ENCODE assay signal across 1 cellular context in the genomic region with DNA sequence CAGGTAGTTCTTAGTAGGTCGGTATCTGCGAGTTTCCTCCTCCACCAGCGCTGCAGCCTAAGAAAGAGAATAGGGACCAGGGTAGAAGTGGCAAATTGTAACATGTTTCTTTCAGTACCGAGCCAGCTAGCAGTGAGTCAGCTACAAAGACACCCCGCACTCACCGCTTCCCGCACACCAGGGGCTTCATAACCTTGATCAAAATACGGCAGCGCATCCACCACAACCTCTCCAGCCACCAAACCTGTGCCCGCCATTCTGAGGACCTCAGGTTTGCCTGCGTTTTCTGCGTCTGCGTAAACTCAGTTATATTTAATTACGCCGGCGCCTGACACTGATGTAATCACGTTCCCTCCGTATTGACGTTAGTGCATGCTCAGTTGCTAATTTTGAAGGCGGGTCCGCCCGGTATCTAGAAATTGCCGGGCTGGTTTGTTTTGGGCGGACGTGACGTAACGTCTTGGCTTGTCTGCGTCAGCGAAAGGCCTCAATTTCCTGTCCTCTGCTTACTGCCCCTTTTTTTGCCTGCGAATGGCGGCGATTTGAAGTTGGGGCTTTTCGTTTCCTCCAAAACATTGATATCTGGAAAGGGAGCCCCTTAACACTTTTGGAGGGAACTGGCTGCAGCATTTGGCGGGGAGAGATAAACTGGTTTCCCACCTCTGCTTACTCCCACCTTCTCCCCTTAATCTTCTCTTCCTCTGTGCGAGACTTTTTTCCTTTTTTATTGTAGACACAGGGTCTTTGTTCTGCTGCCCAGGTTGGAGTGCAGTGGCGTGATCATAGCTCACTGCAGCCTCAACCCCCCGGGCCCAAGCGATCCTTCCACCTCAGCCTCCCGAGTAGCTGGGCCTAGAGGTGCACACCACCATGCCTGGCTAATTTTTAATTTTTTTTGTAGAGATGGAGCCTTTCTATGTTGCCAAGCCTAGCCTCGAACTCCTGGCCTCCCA.
TF ChIP-seq lines count a peak whose summit lies in the region.

Gene BCAS2 (minus strand): TSS at position 281 of the 953 bp plus-strand sequence. CDS start 24 bp downstream, at position 257.

TF ChIP-seq in K562, 482 proteins besides CTCF, POLR2A, EP300 and RAD21 (continued from another document and continues in another):
- TF ChIP-seq, protein P1, sequence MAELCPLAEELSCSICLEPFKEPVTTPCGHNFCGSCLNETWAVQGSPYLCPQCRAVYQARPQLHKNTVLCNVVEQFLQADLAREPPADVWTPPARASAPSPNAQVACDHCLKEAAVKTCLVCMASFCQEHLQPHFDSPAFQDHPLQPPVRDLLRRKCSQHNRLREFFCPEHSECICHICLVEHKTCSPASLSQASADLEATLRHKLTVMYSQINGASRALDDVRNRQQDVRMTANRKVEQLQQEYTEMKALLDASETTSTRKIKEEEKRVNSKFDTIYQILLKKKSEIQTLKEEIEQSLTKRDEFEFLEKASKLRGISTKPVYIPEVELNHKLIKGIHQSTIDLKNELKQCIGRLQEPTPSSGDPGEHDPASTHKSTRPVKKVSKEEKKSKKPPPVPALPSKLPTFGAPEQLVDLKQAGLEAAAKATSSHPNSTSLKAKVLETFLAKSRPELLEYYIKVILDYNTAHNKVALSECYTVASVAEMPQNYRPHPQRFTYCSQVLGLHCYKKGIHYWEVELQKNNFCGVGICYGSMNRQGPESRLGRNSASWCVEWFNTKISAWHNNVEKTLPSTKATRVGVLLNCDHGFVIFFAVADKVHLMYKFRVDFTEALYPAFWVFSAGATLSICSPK (IDR thresholded peaks at IDR 0.05; ENCODE audit: borderline replicate concordance), result 0 out of 2 replicates have a peak, but pooled peaks have one; percentile 84
- TF ChIP-seq RNF2 (IDR thresholded peaks at IDR 0.05) (no peak), ASH1L (IDR thresholded peaks at IDR 0.05; ENCODE audit: borderline replicate concordance, low read depth, partially characterized antibody) (no peak), RFX5 (IDR thresholded peaks at IDR 0.05; ENCODE audit: low read depth, low read length) (no peak), ZBTB17 (CRISPR knock-in tag; IDR thresholded peaks at IDR 0.05) (no peak; the same call in 1 of the 2 replicates), BCLAF1 (IDR thresholded peaks at IDR 0.05; ENCODE audit: borderline replicate concordance in 1 of 2, control insufficient read depth in 1 of 2, low read depth in 2 of 2, low read length in 1 of 2) (peak in 1 of 2 experiments; percentile 47; a peak in 1 of 4 replicates), CREM (IDR thresholded peaks at IDR 0.05; ENCODE audit: low read depth) (peak; percentile 98), TSHZ1 (CRISPR knock-in tag; IDR thresholded peaks at IDR 0.05) (0 out of 2 replicates have a peak, but pooled peaks have one; percentile 34), FOSL1 (tag; conservative IDR thresholded peaks at IDR 0.05) (peak; percentile 64; the same call in 1 of the 2 replicates), IRF1 (CRISPR knock-in tag; IDR thresholded peaks at IDR 0.05; ENCODE audit: borderline replicate concordance) (no peak), CHCHD3 (CRISPR knock-in tag; IDR thresholded peaks at IDR 0.05) (no peak), ZNF165 (CRISPR knock-in tag; IDR thresholded peaks at IDR 0.05; ENCODE audit: borderline replicate concordance) (no peak), ZNF318 (IDR thresholded peaks at IDR 0.05; ENCODE audit: borderline replicate concordance in 1 of 2, low read depth in 1 of 2) (0 out of 4 replicates have a peak, but pooled peaks of 1 of the 2 experiments have one; percentile 39)
- TF ChIP-seq, protein P2, sequence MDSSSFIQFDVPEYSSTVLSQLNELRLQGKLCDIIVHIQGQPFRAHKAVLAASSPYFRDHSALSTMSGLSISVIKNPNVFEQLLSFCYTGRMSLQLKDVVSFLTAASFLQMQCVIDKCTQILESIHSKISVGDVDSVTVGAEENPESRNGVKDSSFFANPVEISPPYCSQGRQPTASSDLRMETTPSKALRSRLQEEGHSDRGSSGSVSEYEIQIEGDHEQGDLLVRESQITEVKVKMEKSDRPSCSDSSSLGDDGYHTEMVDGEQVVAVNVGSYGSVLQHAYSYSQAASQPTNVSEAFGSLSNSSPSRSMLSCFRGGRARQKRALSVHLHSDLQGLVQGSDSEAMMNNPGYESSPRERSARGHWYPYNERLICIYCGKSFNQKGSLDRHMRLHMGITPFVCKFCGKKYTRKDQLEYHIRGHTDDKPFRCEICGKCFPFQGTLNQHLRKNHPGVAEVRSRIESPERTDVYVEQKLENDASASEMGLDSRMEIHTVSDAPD (CRISPR knock-in tag; IDR thresholded peaks at IDR 0.05), result no peak
- TF ChIP-seq, protein P3, sequence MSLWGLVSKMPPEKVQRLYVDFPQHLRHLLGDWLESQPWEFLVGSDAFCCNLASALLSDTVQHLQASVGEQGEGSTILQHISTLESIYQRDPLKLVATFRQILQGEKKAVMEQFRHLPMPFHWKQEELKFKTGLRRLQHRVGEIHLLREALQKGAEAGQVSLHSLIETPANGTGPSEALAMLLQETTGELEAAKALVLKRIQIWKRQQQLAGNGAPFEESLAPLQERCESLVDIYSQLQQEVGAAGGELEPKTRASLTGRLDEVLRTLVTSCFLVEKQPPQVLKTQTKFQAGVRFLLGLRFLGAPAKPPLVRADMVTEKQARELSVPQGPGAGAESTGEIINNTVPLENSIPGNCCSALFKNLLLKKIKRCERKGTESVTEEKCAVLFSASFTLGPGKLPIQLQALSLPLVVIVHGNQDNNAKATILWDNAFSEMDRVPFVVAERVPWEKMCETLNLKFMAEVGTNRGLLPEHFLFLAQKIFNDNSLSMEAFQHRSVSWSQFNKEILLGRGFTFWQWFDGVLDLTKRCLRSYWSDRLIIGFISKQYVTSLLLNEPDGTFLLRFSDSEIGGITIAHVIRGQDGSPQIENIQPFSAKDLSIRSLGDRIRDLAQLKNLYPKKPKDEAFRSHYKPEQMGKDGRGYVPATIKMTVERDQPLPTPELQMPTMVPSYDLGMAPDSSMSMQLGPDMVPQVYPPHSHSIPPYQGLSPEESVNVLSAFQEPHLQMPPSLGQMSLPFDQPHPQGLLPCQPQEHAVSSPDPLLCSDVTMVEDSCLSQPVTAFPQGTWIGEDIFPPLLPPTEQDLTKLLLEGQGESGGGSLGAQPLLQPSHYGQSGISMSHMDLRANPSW (CRISPR knock-in tag; IDR thresholded peaks at IDR 0.05), result no peak
- TF ChIP-seq, protein P4, sequence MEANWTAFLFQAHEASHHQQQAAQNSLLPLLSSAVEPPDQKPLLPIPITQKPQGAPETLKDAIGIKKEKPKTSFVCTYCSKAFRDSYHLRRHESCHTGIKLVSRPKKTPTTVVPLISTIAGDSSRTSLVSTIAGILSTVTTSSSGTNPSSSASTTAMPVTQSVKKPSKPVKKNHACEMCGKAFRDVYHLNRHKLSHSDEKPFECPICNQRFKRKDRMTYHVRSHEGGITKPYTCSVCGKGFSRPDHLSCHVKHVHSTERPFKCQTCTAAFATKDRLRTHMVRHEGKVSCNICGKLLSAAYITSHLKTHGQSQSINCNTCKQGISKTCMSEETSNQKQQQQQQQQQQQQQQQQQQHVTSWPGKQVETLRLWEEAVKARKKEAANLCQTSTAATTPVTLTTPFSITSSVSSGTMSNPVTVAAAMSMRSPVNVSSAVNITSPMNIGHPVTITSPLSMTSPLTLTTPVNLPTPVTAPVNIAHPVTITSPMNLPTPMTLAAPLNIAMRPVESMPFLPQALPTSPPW (CRISPR knock-in tag; IDR thresholded peaks at IDR 0.05), result peak; percentile 55; the same call in 1 of the 2 replicates
